Comparison of ENCODE assay signal across 12 cellular contexts in the genomic region with DNA sequence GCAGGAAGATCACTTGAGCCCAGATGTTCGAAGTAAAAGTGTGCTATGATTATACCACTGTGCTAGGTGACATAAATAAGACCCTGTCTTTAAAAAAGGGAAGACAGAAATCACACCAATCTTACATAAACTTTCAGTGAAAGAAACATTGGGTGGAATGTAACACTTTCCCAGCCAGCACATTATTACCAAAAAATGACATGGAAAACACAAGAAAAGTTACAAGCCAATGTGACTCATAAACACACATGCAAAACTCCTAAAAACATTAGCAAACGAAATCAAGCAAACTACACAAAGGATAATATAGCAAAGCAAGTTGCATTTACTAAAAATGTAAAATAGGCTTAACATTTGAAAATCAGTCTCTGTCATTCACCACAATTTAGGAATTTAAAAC. TPM values are rescaled to one million over a fixed set of nuclear protein-coding genes. Genes with fewer than 3 reads are reported as not detected.
DNase-seq lines count a peak whose midpoint lies in the region; ATAC-seq and TF ChIP-seq lines count a peak whose summit lies in the region.
"Had no signal": no experiment of that assay in that cellular context is flagged by ENCODE, and none has a peak within 500 bp of the region (broad histone marks: within the 10 kb centered on the region; RNA-seq: fewer than 3 reads in every experiment).

No MANE protein-coding gene starts in this region.

- H3K9me3 Mint-ChIP-seq in chondrocyte (ENCODE audit: low read depth), result peaks cover 12% of the 10 kb centered on the region
- H3K9me3 Mint-ChIP-seq: CD4-positive, CD25-positive, alpha-beta regulatory T cell had no signal

- H3K9ac ChIP-seq in GM23248, result no peak overlapping the region
- H3K9ac ChIP-seq: BLaER1 treated with 17β-estradiol and CSF1 and Interleukin-3, amounts not matched to agents 10 nM and 100 nM had no signal

- WGBS in GM23248 (ENCODE audit: low coverage in 1 of 2, low lambda C conversion rate in 2 of 2, missing lambda C conversion rate in 2 of 2), 2 experiments, result 53 to 55% methylated on average over 2 of the region's 2 CpGs

- no peak overlapping the region for H2AFZ ChIP-seq in GM23248

- no peaks in the 10 kb centered on the region for H3K27me3 Mint-ChIP-seq in chondrocyte (ENCODE audit: low read depth)
- H3K27me3 Mint-ChIP-seq: CD4-positive, CD25-positive, alpha-beta regulatory T cell had no signal

- H3F3A ChIP-seq in GM23248 (ENCODE audit: insufficient read depth), result peaks cover 21% of the 10 kb centered on the region

- no peak for TF ChIP-seq CTCF in chondrocyte (IDR thresholded peaks at IDR 0.05)

- peaks cover 1% of the 10 kb centered on the region for H3K36me3 Mint-ChIP-seq in chondrocyte (ENCODE audit: low read depth)
- H3K36me3 Mint-ChIP-seq: CD4-positive, CD25-positive, alpha-beta regulatory T cell had no signal

- H3K4me2 ChIP-seq in GM23248 (ENCODE audit: unreplicated experiment), result peak overlapping the region; percentile 32
- H3K4me2 ChIP-seq: BLaER1 treated with 17β-estradiol and CSF1 and Interleukin-3, amounts not matched to agents 10 nM and 100 nM had no signal

- no peaks in the 10 kb centered on the region for H3K9me3 ChIP-seq in GM23248 (ENCODE audit: low read depth)

- in situ Hi-C loops in GM23248 (cut with MboI), result no loop called here

- no peaks in the 10 kb centered on the region for H3K27me3 ChIP-seq in GM23248 (replicated peaks; ENCODE audit: insufficient read depth)
- H3K27me3 ChIP-seq: BLaER1 treated with 17β-estradiol and CSF1 and Interleukin-3, amounts not matched to agents 10 nM and 100 nM had no signal

- DNase-seq in AG20443 (ENCODE audit: low spot score) (peak; percentile 16), GM23248 (peak; percentile 29), chondrocyte (ENCODE audit: low spot score) (no peak), activated gamma-delta T cell treated with Interleukin-2 at 50 U/mL for 16 hours (no peak), NCI-H187 (lab: John Stamatoyannopoulos, UW) (no peak)
- no peak for DNase-seq in activated CD4-positive, alpha-beta T cell treated with anti-CD3 and anti-CD28 coated beads, Interleukin-2, amount 50 U/mL, for 4 hours
- DNase-seq: CD4-positive, CD25-positive, alpha-beta regulatory T cell; H7; Karpas-422 had no signal

- ATAC-seq in HG03045 (IDR thresholded peaks at IDR 0.05; ENCODE audit: unreplicated experiment), result no peak
- ATAC-seq: K562 had no signal

- peaks cover 84% of the 10 kb centered on the region for H3K79me2 ChIP-seq in GM23248 (ENCODE audit: insufficient read depth)

- no peak overlapping the region for H3K4me3 ChIP-seq in GM23248
- H3K4me3 ChIP-seq: BLaER1 treated with 17β-estradiol and CSF1 and Interleukin-3, amounts not matched to agents 10 nM and 100 nM; K562 had no signal

- no peak overlapping the region for H3K4me3 Mint-ChIP-seq in chondrocyte (ENCODE audit: unreplicated experiment)
- H3K4me3 Mint-ChIP-seq: CD4-positive, CD25-positive, alpha-beta regulatory T cell had no signal

- no peaks in the 10 kb centered on the region for H3K36me3 ChIP-seq in GM23248 (ENCODE audit: low read depth)

- H3K9me2 ChIP-seq in GM23248 (ENCODE audit: insufficient read depth), result no peaks in the 10 kb centered on the region; the same call in 1 of the 2 replicates

- H3K4me1 ChIP-seq in GM23248 (ENCODE audit: insufficient read depth), result peaks cover 29% of the 10 kb centered on the region
- H3K4me1 ChIP-seq: BLaER1 treated with 17β-estradiol and CSF1 and Interleukin-3, amounts not matched to agents 10 nM and 100 nM had no signal

- H3K4me1 Mint-ChIP-seq in chondrocyte (ENCODE audit: low read depth), result peaks cover 36% of the 10 kb centered on the region

- no peak overlapping the region for H3K27ac ChIP-seq in GM23248
- H3K27ac ChIP-seq: BLaER1 treated with 17β-estradiol and CSF1 and Interleukin-3, amounts not matched to agents 10 nM and 100 nM had no signal

- no peaks in the 10 kb centered on the region for H4K20me1 ChIP-seq in GM23248 (ENCODE audit: insufficient read depth)

- peak overlapping the region; percentile 59 for H3K27ac Mint-ChIP-seq in chondrocyte (ENCODE audit: unreplicated experiment)
- H3K27ac Mint-ChIP-seq: CD4-positive, CD25-positive, alpha-beta regulatory T cell had no signal

RNA-seq across cellular contexts. Expression of a gene that starts 47.0 kb away (rescaled TPM):
- 32.7 and 42.7 TPM in 2 replicates for total RNA-seq in GM23248 (2014; rRNA removed; shearing (Covaris generic))
- polyA plus RNA-seq in GM23248 (2016; fragmentation: Nextera tagmentation; extraction: Ambion mirVana), result 18.8 and 21.9 TPM in 2 replicates
- total RNA-seq in chondrocyte, result 44.5 to 49.2 TPM (median 47.8 TPM) in 3 replicates

RNA-seq across cellular contexts. Expression of a gene that starts 57.9 kb away (rescaled TPM):
- 537 and 551 TPM in 2 replicates for total RNA-seq in GM23248 (2014; rRNA removed; shearing (Covaris generic))
- 451 and 460 TPM in 2 replicates for polyA plus RNA-seq in GM23248 (2016; fragmentation: Nextera tagmentation; extraction: Ambion mirVana)
- 33.0 to 53.8 TPM (median 49.2 TPM) in 3 replicates for total RNA-seq in chondrocyte
- polyA plus RNA-seq: CD4-positive, CD25-positive, alpha-beta regulatory T cell had no signal

Comparison
In these comparisons a context has a peak if more than half of its experiments do, and no peak if none do; other contexts are left out.
1. DNase-seq: peak in AG20443 (single experiment) and GM23248 (single experiment); none in chondrocyte (single experiment), activated gamma-delta T cell treated with Interleukin-2 at 50 U/mL for 16 hours (single experiment), NCI-H187 (0 of 2) and activated CD4-positive, alpha-beta T cell treated with anti-CD3 and anti-CD28 coated beads, Interleukin-2, amount 50 U/mL, for 4 hours (0 of 2).